Comparison of ENCODE assay signal across 24 cellular contexts in genomic region chrX:82757614-82758013, GRCh38.
DNase-seq lines count a peak whose midpoint lies in the region; TF ChIP-seq lines count a peak whose summit lies in the region.
"Had no signal": no experiment of that assay in that cellular context is flagged by ENCODE, and none has a peak within 500 bp of the region (broad histone marks: within the 10 kb centered on the region; RNA-seq: fewer than 3 reads in every experiment).

No MANE protein-coding gene starts in this region.

- H3K9me3 ChIP-seq in mammary epithelial cell (replicated peaks; ENCODE audit: insufficient read depth, low read length) (no peaks in the 10 kb centered on the region), esophagus squamous epithelium (no peaks in the 10 kb centered on the region)
- H3K9me3 ChIP-seq: ascending aorta, sigmoid colon, testis had no signal

- TF ChIP-seq CTCF in RWPE1 (conservative IDR thresholded peaks at IDR 0.05; ENCODE audit: low read depth) (no peak), mammary epithelial cell (conservative IDR thresholded peaks at IDR 0.05 in 1 of 2, IDR thresholded peaks at IDR 0.05 in 1 of 2; ENCODE audit: extremely low read depth in 1 of 2, insufficient read depth in 1 of 2, low read depth in 1 of 2, low read length in 2 of 2) (no peak), esophagus squamous epithelium (IDR thresholded peaks at IDR 0.05) (no peak)

- H3K4me3 ChIP-seq in mammary epithelial cell (replicated peaks in 1 of 3; ENCODE audit: insufficient read depth in 1 of 3, low read depth in 2 of 3, low read length in 3 of 3), result no peak overlapping the region
- peak overlapping the region in 1 of 4 donors; percentile 24 for H3K4me3 ChIP-seq in esophagus squamous epithelium
- H3K4me3 ChIP-seq: ascending aorta, sigmoid colon, testis had no signal

- in situ Hi-C loops in mammary epithelial cell (cut with MboI; ENCODE audit: low sequenced_read_pairs in 2 of 2), result no loop called here

- H3K36me3 ChIP-seq in mammary epithelial cell (ENCODE audit: insufficient read depth, low read length) (no peaks in the 10 kb centered on the region), esophagus squamous epithelium (no peaks in the 10 kb centered on the region)
- H3K36me3 ChIP-seq: ascending aorta, sigmoid colon had no signal

- no peak overlapping the region for H3K4me3 Mint-ChIP-seq in activated CD4-positive, alpha-beta memory T cell treated with anti-CD3 and anti-CD28 coated beads, Interleukin-2, amount 10 ng/mL, durations not matched to agents 7 days and 5 days
- H3K4me3 Mint-ChIP-seq: activated CD4-positive, alpha-beta memory T cell treated with anti-CD3 and anti-CD28 coated beads for 36 hours; activated naive CD8-positive, alpha-beta T cell treated with anti-CD3 and anti-CD28 coated beads for 36 hours; memory B cell; T-cell had no signal

- no peaks in the 10 kb centered on the region for H3K9me3 Mint-ChIP-seq in activated CD4-positive, alpha-beta memory T cell treated with anti-CD3 and anti-CD28 coated beads, Interleukin-2, amount 10 ng/mL, durations not matched to agents 7 days and 5 days
- H3K9me3 Mint-ChIP-seq: activated CD4-positive, alpha-beta memory T cell treated with anti-CD3 and anti-CD28 coated beads for 36 hours; activated naive CD8-positive, alpha-beta T cell treated with anti-CD3 and anti-CD28 coated beads for 36 hours; T-cell had no signal

- H3K36me3 Mint-ChIP-seq in activated CD4-positive, alpha-beta memory T cell treated with anti-CD3 and anti-CD28 coated beads, Interleukin-2, amount 10 ng/mL, durations not matched to agents 7 days and 5 days (ENCODE audit: low read depth), result no peaks in the 10 kb centered on the region
- H3K36me3 Mint-ChIP-seq: activated CD4-positive, alpha-beta memory T cell treated with anti-CD3 and anti-CD28 coated beads for 36 hours; activated naive CD8-positive, alpha-beta T cell treated with anti-CD3 and anti-CD28 coated beads for 36 hours; memory B cell; T-cell had no signal

- H2AFZ ChIP-seq in mammary epithelial cell (ENCODE audit: low read depth, low read length), result no peak overlapping the region

- intact Hi-C loops in mammary epithelial cell (cut with micrococcal nuclease), result no loop called here
- intact Hi-C loops in esophagus squamous epithelium (cut with DNase I), result no loop called here

- H3K9ac ChIP-seq in mammary epithelial cell (ENCODE audit: insufficient read depth, low read length), result no peak overlapping the region

- H3K4me1 Mint-ChIP-seq in activated CD4-positive, alpha-beta memory T cell treated with anti-CD3 and anti-CD28 coated beads, Interleukin-2, amount 10 ng/mL, durations not matched to agents 7 days and 5 days, result no peaks in the 10 kb centered on the region
- H3K4me1 Mint-ChIP-seq: activated naive CD8-positive, alpha-beta T cell treated with anti-CD3 and anti-CD28 coated beads for 36 hours; memory B cell; T-cell had no signal

- no TSS peak for BruUV-seq in mammary epithelial cell (replicated peaks; lab: Mats Ljungman, UMichigan)

- DNase-seq in RWPE1 (ENCODE audit: low spot score) (peak; percentile 1), mammary epithelial cell (peak; percentile 16), esophagus squamous epithelium (lab: John Stamatoyannopoulos, UW) (no peak), renal cortical epithelial cell (ENCODE audit: low read depth) (peak; percentile 84), NCI-H2081 treated with DMSO at 0.1 percent for 48 hours (lab: John Stamatoyannopoulos, UW) (no peak)
- DNase-seq in activated CD8-positive, alpha-beta memory T cell treated with anti-CD3 and anti-CD28 coated beads for 24 hours, result no peak
- DNase-seq in activated CD8-positive, alpha-beta memory T cell treated with anti-CD3 and anti-CD28 coated beads, Interleukin-2, amount 50 U/mL, for 4 hours, result no peak
- no peak for DNase-seq in activated CD4-positive, alpha-beta memory T cell treated with anti-CD3 and anti-CD28 coated beads, Interleukin-2, amount 10 ng/mL, durations not matched to agents 7 days and 5 days
- DNase-seq: activated CD4-positive, alpha-beta memory T cell treated with anti-CD3 and anti-CD28 coated beads for 36 hours; activated CD4-positive, CD25-positive, alpha-beta regulatory T cell; activated effector memory CD4-positive, alpha-beta T cell treated with Interleukin-2 at 50 U/mL for 16 hours; activated naive CD8-positive, alpha-beta T cell treated with anti-CD3 and anti-CD28 coated beads for 36 hours; activated T-cell treated with anti-CD3 and anti-CD28 coated beads for 4 hours; DMS153; effector CD8-positive, alpha-beta T cell; head of caudate nucleus; NCI-H2029; NCI-H526 treated with DMSO at 0.1 percent for 48 hours; sigmoid colon; stimulated activated naive CD8-positive, alpha-beta T cell treated with anti-CD3 and anti-CD28 coated beads, Interleukin-15, Interleukin-2, amounts not matched to agents 100 U/mL and 50 U/mL, for 24 hours; T-cell; testis had no signal

- H3K27me3 ChIP-seq in mammary epithelial cell (ENCODE audit: insufficient read depth, low read length), result no peaks in the 10 kb centered on the region
- no peaks in the 10 kb centered on the region for H3K27me3 ChIP-seq in esophagus squamous epithelium
- H3K27me3 ChIP-seq: ascending aorta, sigmoid colon, testis had no signal

- H3K27ac ChIP-seq in RWPE1, result no peak overlapping the region
- H3K27ac ChIP-seq in mammary epithelial cell (ENCODE audit: insufficient read depth, low read depth, low read length), result peak overlapping the region; percentile 8
- H3K27ac ChIP-seq in esophagus squamous epithelium, result peak overlapping the region; percentile 16 to 72 (median 46)
- H3K27ac ChIP-seq: sigmoid colon, testis had no signal

- H3K27me3 Mint-ChIP-seq in activated CD4-positive, alpha-beta memory T cell treated with anti-CD3 and anti-CD28 coated beads, Interleukin-2, amount 10 ng/mL, durations not matched to agents 7 days and 5 days, result no peaks in the 10 kb centered on the region
- H3K27me3 Mint-ChIP-seq: activated CD4-positive, alpha-beta memory T cell treated with anti-CD3 and anti-CD28 coated beads for 36 hours; activated naive CD8-positive, alpha-beta T cell treated with anti-CD3 and anti-CD28 coated beads for 36 hours; memory B cell; T-cell had no signal

- no peak overlapping the region for H3K4me2 ChIP-seq in mammary epithelial cell (ENCODE audit: insufficient read depth, low read depth, low read length)

- no peaks in the 10 kb centered on the region for H3K79me2 ChIP-seq in mammary epithelial cell (ENCODE audit: insufficient read depth, low read length)

- WGBS in mammary epithelial cell (ENCODE audit: low coverage, missing lambda C conversion rate), result 38% methylated on average over 3 of the region's 3 CpGs
- 18 to 22% methylated on average over 2 to 3 of the region's 3 CpGs for WGBS in esophagus squamous epithelium, 2 donors

- CTCF ChIA-PET in RWPE1 (lab: Yijun Ruan, JAX), result interaction anchor here (0.6 kb wide), 1 partner anchor 192 kb away, joined by 3 read pairs; no protein-coding TSS in a partner anchor
- CTCF ChIA-PET in mammary epithelial cell (lab: Charles Lee; ENCODE audit: low non-redundant PET), result no interaction called here
- CTCF ChIA-PET in activated CD4-positive, alpha-beta memory T cell treated with anti-CD3 and anti-CD28 coated beads, Interleukin-2, amount 10 ng/mL, durations not matched to agents 7 days and 5 days (lab: Charles Lee), result no interaction called here

- TF ChIP-seq POLR2A in esophagus squamous epithelium (IDR thresholded peaks at IDR 0.05), result no peak

- H3K4me1 ChIP-seq in mammary epithelial cell (ENCODE audit: insufficient read depth, low read length) (no peaks in the 10 kb centered on the region), esophagus squamous epithelium (peaks cover 0 to 27% (median 0%) of the 10 kb centered on the region in 3 donors)
- H3K4me1 ChIP-seq: ascending aorta, sigmoid colon, testis had no signal

- H3K27ac Mint-ChIP-seq in activated CD4-positive, alpha-beta memory T cell treated with anti-CD3 and anti-CD28 coated beads, Interleukin-2, amount 10 ng/mL, durations not matched to agents 7 days and 5 days, result no peak overlapping the region
- H3K27ac Mint-ChIP-seq: activated CD4-positive, alpha-beta memory T cell treated with anti-CD3 and anti-CD28 coated beads for 36 hours; activated naive CD8-positive, alpha-beta T cell treated with anti-CD3 and anti-CD28 coated beads for 36 hours; memory B cell; T-cell had no signal

- dilution Hi-C loops in mammary epithelial cell (cut with HindIII; ENCODE audit: low sequenced_read_pairs), result no loop called here

- H4K20me1 ChIP-seq in mammary epithelial cell (ENCODE audit: insufficient read depth, low read length), result no peaks in the 10 kb centered on the region

- POLR2A ChIA-PET in RWPE1 (lab: Yijun Ruan, JAX; ENCODE audit: low non-redundant PET), result no interaction called here
- POLR2A ChIA-PET in activated CD4-positive, alpha-beta memory T cell treated with anti-CD3 and anti-CD28 coated beads, Interleukin-2, amount 10 ng/mL, durations not matched to agents 7 days and 5 days (lab: Charles Lee), result no interaction called here

Comparison
In these comparisons a context has a peak if more than half of its experiments do, and no peak if none do; other contexts are left out.
1. DNase-seq: peak in RWPE1 (single experiment), mammary epithelial cell (single experiment) and renal cortical epithelial cell (single experiment); none in esophagus squamous epithelium (single experiment), activated CD8-positive, alpha-beta memory T cell treated with anti-CD3 and anti-CD28 coated beads for 24 hours (single experiment), activated CD8-positive, alpha-beta memory T cell treated with anti-CD3 and anti-CD28 coated beads, Interleukin-2, amount 50 U/mL, for 4 hours (single experiment), activated CD4-positive, alpha-beta memory T cell treated with anti-CD3 and anti-CD28 coated beads, Interleukin-2, amount 10 ng/mL, durations not matched to agents 7 days and 5 days (single experiment) and NCI-H2081 treated with DMSO at 0.1 percent for 48 hours (single experiment).